ENCODE assay signal across 36 cellular contexts in the genomic region with DNA sequence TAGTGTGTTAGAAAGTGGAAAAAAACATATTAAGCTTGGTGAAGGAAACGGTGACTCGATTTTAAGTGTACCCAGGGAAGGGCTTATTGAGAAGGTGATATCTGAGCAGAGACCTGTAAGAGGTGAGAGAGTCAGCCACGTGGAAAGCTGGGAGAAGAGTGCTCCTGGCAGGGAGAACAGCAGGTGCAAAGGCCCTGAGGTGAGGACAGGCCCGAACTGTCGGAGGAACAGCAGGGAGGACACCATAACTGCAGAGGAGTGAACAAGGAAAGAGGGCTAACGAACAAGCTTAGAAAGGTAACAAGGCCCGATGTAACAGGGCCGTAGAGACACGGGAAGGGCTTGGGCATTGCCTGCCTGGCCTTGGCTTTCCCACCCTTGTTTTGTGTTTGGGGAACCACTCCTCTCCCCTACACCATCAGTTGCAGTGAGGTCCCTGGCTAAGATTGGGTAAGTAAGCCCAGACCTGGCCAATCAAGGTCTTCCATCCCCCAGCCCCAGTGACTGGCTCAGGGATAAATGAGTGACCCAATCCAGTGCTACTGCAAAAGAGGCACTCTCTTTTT. TPM values are rescaled to one million over a fixed set of nuclear protein-coding genes. Genes with fewer than 3 reads are reported as not detected.
DNase-seq lines count a peak whose midpoint lies in the region; ATAC-seq, FAIRE-seq and TF ChIP-seq lines count a peak whose summit lies in the region.
"Had no signal": no experiment of that assay in that cellular context is flagged by ENCODE, and none has a peak within 500 bp of the region (broad histone marks: within the 10 kb centered on the region; RNA-seq: fewer than 3 reads in every experiment).

No MANE protein-coding gene starts in this region.

- peaks cover 3% of the 10 kb centered on the region for H3K9me1 ChIP-seq in K562 (ENCODE audit: control insufficient read depth, insufficient read depth, low read length)

- H3K4me1 ChIP-seq in GM23338 (ENCODE audit: insufficient read depth), result peaks cover 8% of the 10 kb centered on the region; the same call in 1 of the 2 replicates
- H3K4me1 ChIP-seq in K562 (replicated peaks in 1 of 2; ENCODE audit: control insufficient read depth in 2 of 2, insufficient read depth in 2 of 2, low read length in 2 of 2), result peaks cover 4 to 49% of the 10 kb centered on the region in 2 experiments; a peak in 3 of 5 replicates

- H3K9ac ChIP-seq in K562 (ENCODE audit: insufficient read depth in 1 of 2, low read depth in 2 of 2, low read length in 2 of 2), result no peak overlapping the region; a peak in 1 of 4 replicates
- H3K9ac ChIP-seq: KMS-11 had no signal

- H3K9me3 ChIP-seq in K562 (replicated peaks; ENCODE audit: control insufficient read depth, insufficient read depth, low read depth, low read length), result no peaks in the 10 kb centered on the region; the same call in 1 of the 2 replicates
- H3K9me3 ChIP-seq: esophagus muscularis mucosa, heart left ventricle, MG63, upper lobe of right lung had no signal

- H3K27ac ChIP-seq in GM23338 (ENCODE audit: low read depth), result no peak overlapping the region
- no peak overlapping the region for H3K27ac ChIP-seq in K562 (ENCODE audit: extremely low read depth, low read depth, low read length)
- no peak overlapping the region for H3K27ac ChIP-seq in caudate nucleus (ENCODE audit: low read depth, low read length)
- H3K27ac ChIP-seq: brain microvascular endothelial cell, dorsolateral prefrontal cortex, esophagus muscularis mucosa, heart left ventricle, HL-60, KMS-11, upper lobe of right lung had no signal

- H4K20me1 ChIP-seq in GM23338 (replicated peaks; ENCODE audit: insufficient read depth), result no peaks in the 10 kb centered on the region
- H4K20me1 ChIP-seq in K562 (replicated peaks; ENCODE audit: control insufficient read depth, insufficient read depth, low read length), result peaks cover 7% of the 10 kb centered on the region; the same call in 1 of the 2 replicates

- peaks cover 10% of the 10 kb centered on the region for H3K27me3 ChIP-seq in GM23338 (ENCODE audit: insufficient read depth)
- H3K27me3 ChIP-seq in K562 (ENCODE audit: control insufficient read depth in 2 of 2, insufficient read depth in 2 of 2, low read length in 2 of 2), result peaks cover 18 to 38% of the 10 kb centered on the region in 2 experiments; a peak in 4 of 5 replicates

- BruUV-seq in K562 (replicated peaks; lab: Mats Ljungman, UMichigan), result no TSS peak

- peaks cover 3% of the 10 kb centered on the region; the same call in 2 of the 3 replicates for H3K36me3 Mint-ChIP-seq in GM23338 (ENCODE audit: low read depth)
- no peaks in the 10 kb centered on the region for H3K36me3 Mint-ChIP-seq in neural crest cell (ENCODE audit: low read depth)
- H3K36me3 Mint-ChIP-seq: activated naive CD4-positive, alpha-beta T cell treated with anti-CD3 and anti-CD28 coated beads, Interleukin-2, amount 10 ng/mL, durations not matched to agents 7 days and 5 days had no signal

- no peaks in the 10 kb centered on the region; the same call in 1 of the 3 replicates for H3K9me3 Mint-ChIP-seq in GM23338
- no peaks in the 10 kb centered on the region for H3K9me3 Mint-ChIP-seq in neural crest cell
- H3K9me3 Mint-ChIP-seq: activated CD4-positive, alpha-beta memory T cell treated with anti-CD3 and anti-CD28 coated beads, Interleukin-2, amount 10 ng/mL, durations not matched to agents 7 days and 5 days; activated naive CD4-positive, alpha-beta T cell treated with anti-CD3 and anti-CD28 coated beads, Interleukin-2, amount 10 ng/mL, durations not matched to agents 7 days and 5 days; HFFc6; T-helper 2 cell treated with Interferon-gamma antibody and Interleukin-4, amounts not matched to agents 5 μg/mL and 100 μg/mL, for 36 hours had no signal

- POLR2A ChIA-PET in K562 (lab: Yijun Ruan, JAX), result interaction anchor here (0.6 to 1.0 kb wide), 2 partner anchors 128 to 371 kb away, joined by 3 read pairs; no protein-coding TSS in a partner anchor

- in situ Hi-C loops in K562 (cut with MboI), result no loop called here

- H3F3A ChIP-seq in GM23338 (replicated peaks; ENCODE audit: low read depth), result peaks cover 11% of the 10 kb centered on the region; the same call in 1 of the 2 replicates

- no peak overlapping the region for H3K27ac Mint-ChIP-seq in GM23338
- H3K27ac Mint-ChIP-seq in neural crest cell (ENCODE audit: unreplicated experiment), result no peak overlapping the region
- H3K27ac Mint-ChIP-seq: activated CD4-positive, alpha-beta memory T cell treated with anti-CD3 and anti-CD28 coated beads, Interleukin-2, amount 10 ng/mL, durations not matched to agents 7 days and 5 days; activated naive CD4-positive, alpha-beta T cell treated with anti-CD3 and anti-CD28 coated beads, Interleukin-2, amount 10 ng/mL, durations not matched to agents 7 days and 5 days; HFFc6; stimulated activated naive B cell treated with anti-CD40 and anti-IgM and Interleukin-4, amounts not matched to agents 10 μg/mL and 1 μg/mL and 100 μg/mL, for 72 hours; T-helper 2 cell treated with Interferon-gamma antibody and Interleukin-4, amounts not matched to agents 5 μg/mL and 100 μg/mL, for 36 hours had no signal

- WGBS in K562 (ENCODE audit: insufficient coverage, low coverage, missing lambda C conversion rate), result 55% methylated on average over 9 of the region's 9 CpGs

- intact Hi-C loops in K562 (cut with micrococcal nuclease), result loop anchor here (5.0 kb wide), 3 partner anchors 36 to 376 kb away; partner anchors contain the start of gene ETV2

- H3K4me3 Mint-ChIP-seq in GM23338 (peak overlapping the region; percentile 12; the same call in 1 of the 3 replicates), neural crest cell (peak overlapping the region; percentile 56)
- H3K4me3 Mint-ChIP-seq: activated CD4-positive, alpha-beta memory T cell treated with anti-CD3 and anti-CD28 coated beads, Interleukin-2, amount 10 ng/mL, durations not matched to agents 7 days and 5 days; activated naive CD4-positive, alpha-beta T cell treated with anti-CD3 and anti-CD28 coated beads, Interleukin-2, amount 10 ng/mL, durations not matched to agents 7 days and 5 days; HFFc6; stimulated activated naive B cell treated with anti-CD40 and anti-IgM and Interleukin-4, amounts not matched to agents 10 μg/mL and 1 μg/mL and 100 μg/mL, for 72 hours; T-helper 2 cell treated with Interferon-gamma antibody and Interleukin-4, amounts not matched to agents 5 μg/mL and 100 μg/mL, for 36 hours had no signal

- no peak for TF ChIP-seq POLR2A in K562 (conservative IDR thresholded peaks at IDR 0.05)

- H3K27me3 Mint-ChIP-seq in GM23338 (ENCODE audit: insufficient read depth, low read depth, poor library complexity) (peaks cover 27% of the 10 kb centered on the region), neural crest cell (ENCODE audit: low read depth) (peaks cover 68% of the 10 kb centered on the region)

- no peaks in the 10 kb centered on the region for H3K36me3 ChIP-seq in GM23338 (ENCODE audit: insufficient read depth)
- no peaks in the 10 kb centered on the region for H3K36me3 ChIP-seq in K562 (ENCODE audit: control insufficient read depth, insufficient read depth, low read length)
- H3K36me3 ChIP-seq: brain microvascular endothelial cell, heart left ventricle, MG63, upper lobe of right lung had no signal

- no peaks in the 10 kb centered on the region for H3K9me2 ChIP-seq in GM23338 (ENCODE audit: insufficient read depth)

- TF ChIP-seq RAD21 in K562 (CRISPR knock-in tag; conservative IDR thresholded peaks at IDR 0.05 in 1 of 2, IDR thresholded peaks at IDR 0.05 in 1 of 2), result no peak

- no peak for DNase-seq in GM23338 (ENCODE audit: low spot score)
- DNase-seq in K562 (ENCODE audit: extremely low read depth in 1 of 4, low spot score in 3 of 4), result no peak
- no peak for DNase-seq in neural crest cell (ENCODE audit: low read depth, low spot score)
- no peak for DNase-seq in NCI-H526 (lab: John Stamatoyannopoulos, UW)
- no peak for DNase-seq in stimulated activated naive CD8-positive, alpha-beta T cell treated with anti-CD3 and anti-CD28 coated beads, Interleukin-15, Interleukin-2, amounts not matched to agents 100 U/mL and 50 U/mL, for 24 hours
- no peak for DNase-seq in caudate nucleus (lab: John Stamatoyannopoulos, UW)
- DNase-seq: activated CD4-positive, alpha-beta memory T cell treated with anti-CD3 and anti-CD28 coated beads, Interleukin-2, amount 10 ng/mL, durations not matched to agents 7 days and 5 days; activated CD8-positive, alpha-beta memory T cell treated with anti-CD3 and anti-CD28 coated beads, Interleukin-2, amount 50 U/mL, for 48 hours; activated naive CD4-positive, alpha-beta T cell treated with anti-CD3 and anti-CD28 coated beads, Interleukin-2, amount 10 ng/mL, durations not matched to agents 7 days and 5 days; amniotic stem cell; brain microvascular endothelial cell; C1 segment of cervical spinal cord; heart left ventricle; HFFc6; NCI-H1105; NCI-H187 treated with DMSO at 0.1 percent for 48 hours; NCI-H2171; SIG-M5; stimulated activated naive B cell treated with anti-CD40 and anti-IgM and Interleukin-4, amounts not matched to agents 10 μg/mL and 1 μg/mL and 100 μg/mL, for 72 hours; upper lobe of right lung had no signal

- H2AFZ ChIP-seq in GM23338 (no peak overlapping the region), K562 (ENCODE audit: low read depth, low read length) (peak overlapping the region; percentile 14; the same call in 1 of the 2 replicates)

- no peak overlapping the region for H3K4me3 ChIP-seq in GM23338
- no peak overlapping the region for H3K4me3 ChIP-seq in K562
- H3K4me3 ChIP-seq: dorsolateral prefrontal cortex, esophagus muscularis mucosa, heart left ventricle, MG63, upper lobe of right lung had no signal

- H3K4me1 Mint-ChIP-seq in GM23338, result peaks cover 10% of the 10 kb centered on the region
- peaks cover 10% of the 10 kb centered on the region for H3K4me1 Mint-ChIP-seq in neural crest cell

- H3K79me2 ChIP-seq in GM23338 (replicated peaks; ENCODE audit: insufficient read depth) (no peaks in the 10 kb centered on the region), K562 (ENCODE audit: control insufficient read depth, insufficient read depth, low read length) (no peaks in the 10 kb centered on the region)

- CTCF ChIA-PET in K562 (lab: Yijun Ruan, JAX; ENCODE audit: low intra/inter-chr PET ratio), result no interaction called here

- no peak for TF ChIP-seq EP300 in K562 (IDR thresholded peaks at IDR 0.05; ENCODE audit: low read length)

- no peak for FAIRE-seq in K562 (lab: Jason Lieb, UNC)
- FAIRE-seq: endometrium, keratinocyte, RCC 7860 had no signal

- TF ChIP-seq CTCF in GM23338 (conservative IDR thresholded peaks at IDR 0.05; ENCODE audit: low read depth in 2 of 2) (no peak), K562 (IDR thresholded peaks at IDR 0.05 in 2 of 3, conservative IDR thresholded peaks at IDR 0.05 in 1 of 3; ENCODE audit: insufficient read depth in 2 of 3, low read depth in 1 of 3, low read length in 3 of 3) (no peak), neural crest cell (conservative IDR thresholded peaks at IDR 0.05) (no peak)

- ATAC-seq in GM23338 (no peak), K562 (no peak)
- ATAC-seq in stimulated activated naive CD8-positive, alpha-beta T cell treated with anti-CD3 and anti-CD28 coated beads, Interleukin-15, Interleukin-2, amounts not matched to agents 100 U/mL and 50 U/mL, for 24 hours, result no peak
- ATAC-seq: heart left ventricle; stimulated activated naive B cell treated with anti-CD40 and anti-IgM and Interleukin-4, amounts not matched to agents 10 μg/mL and 1 μg/mL and 100 μg/mL, for 72 hours; upper lobe of right lung had no signal

- H3K4me2 ChIP-seq in GM23338, result no peak overlapping the region
- H3K4me2 ChIP-seq in K562 (ENCODE audit: insufficient read depth, low read length), result no peak overlapping the region
- H3K4me2 ChIP-seq: KMS-11 had no signal

RNA-seq across cellular contexts. Expression of gene ATP4A, which starts 7.3 kb away (rescaled TPM):
- 0.62 and 0.63 TPM in 2 replicates for total RNA-seq in GM23338 (2014; rRNA removed; shearing (Covaris generic))
- polyA plus RNA-seq in GM23338 (2016; fragmentation: Nextera tagmentation; extraction: Ambion mirVana), result 0.61 and 1.0 TPM in 2 replicates
- total RNA-seq in K562 (2011; cell fraction: chromatin; rRNA removed; ENCODE audit: low replicate concordance), result 0.30 TPM in 1 of 2 replicates, not detected in the other
- total RNA-seq in K562 (2011; cell fraction: nucleolus; rRNA removed), result 0.39 and 0.50 TPM in 2 replicates
- total RNA-seq in K562 (2011; cell fraction: nucleoplasm; rRNA removed), result 0.22 TPM in 1 of 2 replicates, not detected in the other
- total RNA-seq in K562 (2014; rRNA removed), result not detected in 2 replicates
- not detected in 2 replicates for total RNA-seq in K562 (2014; rRNA removed; fragmentation: Illumina TruSeq; extraction: Trizol)
- not detected in 2 replicates for total RNA-seq in K562 (2015; rRNA removed; fragmentation: Illumina TruSeq; extraction: Trizol)
- total RNA-seq in K562 (2021), result not detected in 2 replicates
- 0.12 and 0.15 TPM in 2 replicates for polyA plus RNA-seq in K562 (2011; rRNA removed)
- 0.12 and 0.16 TPM in 2 replicates for polyA plus RNA-seq in K562 (2011; cell fraction: cytosol; rRNA removed)
- 0.38 and 0.51 TPM in 2 replicates for polyA plus RNA-seq in K562 (2011; cell fraction: nucleus; rRNA removed)
- polyA plus RNA-seq in K562 (2012), result 0.08 and 0.19 TPM in 2 replicates
- not detected in 2 replicates for polyA plus RNA-seq in K562 (2014; fragmentation: Illumina TruSeq; extraction: Trizol)
- polyA plus RNA-seq in K562 (2014; fragmentation: Nextera tagmentation; extraction: Ambion mirVana), result not detected
- polyA plus RNA-seq in K562 (2014; rRNA removed), result not detected in 2 replicates
- not detected in 2 replicates for polyA minus RNA-seq in K562 (2011; rRNA and poly(A)+ RNA removed)
- not detected in 2 replicates for polyA minus RNA-seq in K562 (2011; cell fraction: cytosol; rRNA and poly(A)+ RNA removed)
- not detected in 2 replicates for polyA minus RNA-seq in K562 (2011; cell fraction: nucleus; rRNA and poly(A)+ RNA removed)
- not detected in 2 replicates for total RNA-seq in neural crest cell
- total RNA-seq: activated CD4-positive, alpha-beta memory T cell treated with anti-CD3 and anti-CD28 coated beads, Interleukin-2, amount 10 ng/mL, durations not matched to agents 7 days and 5 days; cerebellum; esophagus muscularis mucosa; heart left ventricle; HFFc6; liver; mesenteric fat pad; myocyte; NCI-H460; osteocyte; skeletal muscle tissue; upper lobe of right lung had no signal
- polyA plus RNA-seq: heart left ventricle, keratinocyte, liver had no signal

RNA-seq across cellular contexts. Expression of gene TMEM147, which starts 10.7 kb away (rescaled TPM):
- total RNA-seq in GM23338 (2014; rRNA removed; shearing (Covaris generic)), result 164 and 170 TPM in 2 replicates
- 272 TPM in 2 replicates for polyA plus RNA-seq in GM23338 (2016; fragmentation: Nextera tagmentation; extraction: Ambion mirVana)
- total RNA-seq in K562 (2011; cell fraction: chromatin; rRNA removed; ENCODE audit: low replicate concordance), result 68.3 and 181 TPM in 2 replicates
- total RNA-seq in K562 (2011; cell fraction: nucleolus; rRNA removed), result 322 and 336 TPM in 2 replicates
- total RNA-seq in K562 (2011; cell fraction: nucleoplasm; rRNA removed), result 256 and 280 TPM in 2 replicates
- 161 and 202 TPM in 2 replicates for total RNA-seq in K562 (2014; rRNA removed)
- 101 and 120 TPM in 2 replicates for total RNA-seq in K562 (2014; rRNA removed; fragmentation: Illumina TruSeq; extraction: Trizol)
- total RNA-seq in K562 (2015; rRNA removed; fragmentation: Illumina TruSeq; extraction: Trizol), result 124 and 134 TPM in 2 replicates
- total RNA-seq in K562 (2021), result 142 and 162 TPM in 2 replicates
- 189 and 205 TPM in 2 replicates for polyA plus RNA-seq in K562 (2011; rRNA removed)
- 306 and 458 TPM in 2 replicates for polyA plus RNA-seq in K562 (2011; cell fraction: cytosol; rRNA removed)
- 165 and 200 TPM in 2 replicates for polyA plus RNA-seq in K562 (2011; cell fraction: nucleus; rRNA removed)
- 129 and 174 TPM in 2 replicates for polyA plus RNA-seq in K562 (2012)
- 156 and 158 TPM in 2 replicates for polyA plus RNA-seq in K562 (2014; fragmentation: Illumina TruSeq; extraction: Trizol)
- polyA plus RNA-seq in K562 (2014; fragmentation: Nextera tagmentation; extraction: Ambion mirVana), result 10 to 100 TPM; 73.8 to 78.2 TPM
- polyA plus RNA-seq in K562 (2014; rRNA removed), result 194 and 231 TPM in 2 replicates
- polyA minus RNA-seq in K562 (2011; rRNA and poly(A)+ RNA removed), result 135 and 206 TPM in 2 replicates
- polyA minus RNA-seq in K562 (2011; cell fraction: cytosol; rRNA and poly(A)+ RNA removed), result 70.2 and 86.0 TPM in 2 replicates
- 29.9 and 42.4 TPM in 2 replicates for polyA minus RNA-seq in K562 (2011; cell fraction: nucleus; rRNA and poly(A)+ RNA removed)
- 95.1 and 105 TPM in 2 replicates for total RNA-seq in neural crest cell

RNA-seq across cellular contexts. Expression of gene GAPDHS, which starts 22.9 kb away (rescaled TPM):
- total RNA-seq in GM23338 (2014; rRNA removed; shearing (Covaris generic)), result not detected in 2 replicates
- 0.21 TPM in 1 of 2 replicates, not detected in the other for polyA plus RNA-seq in GM23338 (2016; fragmentation: Nextera tagmentation; extraction: Ambion mirVana)
- not detected in 2 replicates for total RNA-seq in K562 (2011; cell fraction: chromatin; rRNA removed; ENCODE audit: low replicate concordance)
- not detected in 2 replicates for total RNA-seq in K562 (2011; cell fraction: nucleolus; rRNA removed)
- not detected in 2 replicates for total RNA-seq in K562 (2011; cell fraction: nucleoplasm; rRNA removed)
- total RNA-seq in K562 (2014; rRNA removed), result not detected in 2 replicates
- total RNA-seq in K562 (2014; rRNA removed; fragmentation: Illumina TruSeq; extraction: Trizol), result not detected in 2 replicates
- total RNA-seq in K562 (2015; rRNA removed; fragmentation: Illumina TruSeq; extraction: Trizol), result not detected in 2 replicates
- total RNA-seq in K562 (2021), result not detected in 2 replicates
- 0.08 TPM in 1 of 2 replicates, not detected in the other for polyA plus RNA-seq in K562 (2011; rRNA removed)
- polyA plus RNA-seq in K562 (2011; cell fraction: cytosol; rRNA removed), result not detected in 2 replicates
- not detected in 2 replicates for polyA plus RNA-seq in K562 (2011; cell fraction: nucleus; rRNA removed)
- not detected in 2 replicates for polyA plus RNA-seq in K562 (2012)
- polyA plus RNA-seq in K562 (2014; fragmentation: Illumina TruSeq; extraction: Trizol), result not detected in 2 replicates
- not detected for polyA plus RNA-seq in K562 (2014; fragmentation: Nextera tagmentation; extraction: Ambion mirVana)
- polyA plus RNA-seq in K562 (2014; rRNA removed), result 0.12 TPM in 1 of 2 replicates, not detected in the other
- polyA minus RNA-seq in K562 (2011; rRNA and poly(A)+ RNA removed), result not detected in 2 replicates
- not detected in 2 replicates for polyA minus RNA-seq in K562 (2011; cell fraction: cytosol; rRNA and poly(A)+ RNA removed)
- polyA minus RNA-seq in K562 (2011; cell fraction: nucleus; rRNA and poly(A)+ RNA removed), result not detected in 2 replicates
- not detected in 2 replicates for total RNA-seq in neural crest cell
- total RNA-seq: activated CD4-positive, alpha-beta memory T cell treated with anti-CD3 and anti-CD28 coated beads, Interleukin-2, amount 10 ng/mL, durations not matched to agents 7 days and 5 days; cerebellum; esophagus muscularis mucosa; heart left ventricle; HFFc6; liver; mesenteric fat pad; myocyte; NCI-H460; osteocyte; skeletal muscle tissue; upper lobe of right lung had no signal
- polyA plus RNA-seq: heart left ventricle, liver had no signal

RNA-seq across cellular contexts. Expression of gene SBSN, which starts 28.0 kb away (rescaled TPM):
- not detected in 2 replicates for total RNA-seq in GM23338 (2014; rRNA removed; shearing (Covaris generic))
- polyA plus RNA-seq in GM23338 (2016; fragmentation: Nextera tagmentation; extraction: Ambion mirVana), result 0.39 and 0.42 TPM in 2 replicates
- total RNA-seq in K562 (2011; cell fraction: chromatin; rRNA removed; ENCODE audit: low replicate concordance), result not detected in 2 replicates
- not detected in 2 replicates for total RNA-seq in K562 (2011; cell fraction: nucleolus; rRNA removed)
- not detected in 2 replicates for total RNA-seq in K562 (2011; cell fraction: nucleoplasm; rRNA removed)
- total RNA-seq in K562 (2014; rRNA removed), result 0.05 TPM in 1 of 2 replicates, not detected in the other
- not detected in 2 replicates for total RNA-seq in K562 (2014; rRNA removed; fragmentation: Illumina TruSeq; extraction: Trizol)
- total RNA-seq in K562 (2015; rRNA removed; fragmentation: Illumina TruSeq; extraction: Trizol), result not detected in 2 replicates
- total RNA-seq in K562 (2021), result not detected in 2 replicates
- not detected in 2 replicates for polyA plus RNA-seq in K562 (2011; rRNA removed)
- polyA plus RNA-seq in K562 (2011; cell fraction: cytosol; rRNA removed), result not detected in 2 replicates
- polyA plus RNA-seq in K562 (2011; cell fraction: nucleus; rRNA removed), result not detected in 2 replicates
- polyA plus RNA-seq in K562 (2012), result not detected in 2 replicates
- polyA plus RNA-seq in K562 (2014; fragmentation: Illumina TruSeq; extraction: Trizol), result not detected in 2 replicates
- polyA plus RNA-seq in K562 (2014; fragmentation: Nextera tagmentation; extraction: Ambion mirVana), result not detected
- polyA plus RNA-seq in K562 (2014; rRNA removed), result not detected in 2 replicates
- polyA minus RNA-seq in K562 (2011; rRNA and poly(A)+ RNA removed), result not detected in 2 replicates
- polyA minus RNA-seq in K562 (2011; cell fraction: cytosol; rRNA and poly(A)+ RNA removed), result not detected in 2 replicates
- polyA minus RNA-seq in K562 (2011; cell fraction: nucleus; rRNA and poly(A)+ RNA removed), result not detected in 2 replicates
- 0.20 and 0.21 TPM in 2 replicates for total RNA-seq in neural crest cell
- total RNA-seq: activated CD4-positive, alpha-beta memory T cell treated with anti-CD3 and anti-CD28 coated beads, Interleukin-2, amount 10 ng/mL, durations not matched to agents 7 days and 5 days; cerebellum; esophagus muscularis mucosa; heart left ventricle; liver; mesenteric fat pad; myocyte; NCI-H460; osteocyte; skeletal muscle tissue; upper lobe of right lung had no signal
- polyA plus RNA-seq: heart left ventricle, liver had no signal

RNA-seq across cellular contexts. Expression of gene PMIS2, which starts 29.9 kb away (rescaled TPM):
- total RNA-seq in GM23338 (2014; rRNA removed; shearing (Covaris generic)), result not detected in 2 replicates
- polyA plus RNA-seq in GM23338 (2016; fragmentation: Nextera tagmentation; extraction: Ambion mirVana) (not detected in 2 replicates), K562 (2011; rRNA removed) (not detected in 2 replicates), K562 (2014; fragmentation: Illumina TruSeq; extraction: Trizol) (not detected in 2 replicates), K562 (2014; fragmentation: Nextera tagmentation; extraction: Ambion mirVana) (not detected), K562 (2014; rRNA removed) (not detected in 2 replicates)
- total RNA-seq in K562 (2011; cell fraction: chromatin; rRNA removed; ENCODE audit: low replicate concordance), result not detected in 2 replicates
- total RNA-seq in K562 (2011; cell fraction: nucleolus; rRNA removed), result not detected in 2 replicates
- not detected in 2 replicates for total RNA-seq in K562 (2011; cell fraction: nucleoplasm; rRNA removed)
- total RNA-seq in K562 (2014; rRNA removed) (not detected in 2 replicates), K562 (2014; rRNA removed; fragmentation: Illumina TruSeq; extraction: Trizol) (not detected in 2 replicates), K562 (2015; rRNA removed; fragmentation: Illumina TruSeq; extraction: Trizol) (not detected in 2 replicates), K562 (2021) (not detected in 2 replicates), neural crest cell (not detected in 2 replicates)
- not detected in 2 replicates for polyA plus RNA-seq in K562 (2011; cell fraction: cytosol; rRNA removed)
- not detected in 2 replicates for polyA plus RNA-seq in K562 (2011; cell fraction: nucleus; rRNA removed)
- not detected in 2 replicates for polyA plus RNA-seq in K562 (2012)
- polyA minus RNA-seq in K562 (2011; rRNA and poly(A)+ RNA removed), result not detected in 2 replicates
- polyA minus RNA-seq in K562 (2011; cell fraction: cytosol; rRNA and poly(A)+ RNA removed), result not detected in 2 replicates
- polyA minus RNA-seq in K562 (2011; cell fraction: nucleus; rRNA and poly(A)+ RNA removed), result not detected in 2 replicates
- total RNA-seq: activated CD4-positive, alpha-beta memory T cell treated with anti-CD3 and anti-CD28 coated beads, Interleukin-2, amount 10 ng/mL, durations not matched to agents 7 days and 5 days; cerebellum; esophagus muscularis mucosa; heart left ventricle; HFFc6; liver; mesenteric fat pad; myocyte; NCI-H460; osteocyte; skeletal muscle tissue; upper lobe of right lung had no signal
- polyA plus RNA-seq: heart left ventricle, keratinocyte, liver had no signal
